20 cellular contexts compared by ENCODE assay signal in genomic region chr3:24363242-24363641, GRCh38.
DNase-seq lines count a peak whose midpoint lies in the region; ATAC-seq, FAIRE-seq and TF ChIP-seq lines count a peak whose summit lies in the region.
"Had no signal": no experiment of that assay in that cellular context is flagged by ENCODE, and none has a peak within 500 bp of the region (broad histone marks: within the 10 kb centered on the region; RNA-seq: fewer than 3 reads in every experiment).

No MANE protein-coding gene starts in this region.

- no peaks in the 10 kb centered on the region for H3K36me3 ChIP-seq in adipocyte (ENCODE audit: control insufficient read depth, insufficient read depth, low read length, severe bottlenecking)
- no peaks in the 10 kb centered on the region for H3K36me3 ChIP-seq in kidney (ENCODE audit: control insufficient read depth in 1 of 2, insufficient read depth in 2 of 2, low read length in 2 of 2)
- H3K36me3 ChIP-seq: cardiac muscle cell had no signal

- H3K4me1 ChIP-seq in adipocyte (ENCODE audit: control insufficient read depth, insufficient read depth, low read length) (peaks cover 47% of the 10 kb centered on the region), kidney (ENCODE audit: control insufficient read depth in 1 of 2, insufficient read depth in 1 of 2, low read depth in 1 of 2, low read length in 2 of 2) (peaks cover 9 to 36% of the 10 kb centered on the region in 2 donors), foreskin keratinocyte (peaks cover 16% of the 10 kb centered on the region), H9 (ENCODE audit: insufficient read depth, low read length) (peaks cover 3% of the 10 kb centered on the region; the same call in 1 of the 2 replicates)

- no peak overlapping the region for H3K18ac ChIP-seq in H9 (ENCODE audit: insufficient read length, low read depth, low read length)

- H3K36me3 Mint-ChIP-seq in H9 (ENCODE audit: insufficient read depth in 1 of 3, low read depth in 3 of 3): no peaks in the 10 kb centered on the region
- H3K36me3 Mint-ChIP-seq: activated naive CD4-positive, alpha-beta T cell treated with anti-CD3 and anti-CD28 coated beads, Interleukin-2, amount 10 ng/mL, durations not matched to agents 7 days and 5 days; T-cell had no signal

- H3K9me3 ChIP-seq in adipocyte (ENCODE audit: control insufficient read depth, low read length) (no peaks in the 10 kb centered on the region), kidney (ENCODE audit: control insufficient read depth in 1 of 2, low read length in 2 of 2) (no peaks in the 10 kb centered on the region), H9 (ENCODE audit: control insufficient read depth, low read depth, low read length) (no peaks in the 10 kb centered on the region)

- no peaks in the 10 kb centered on the region for H3K79me1 ChIP-seq in H9 (ENCODE audit: insufficient read depth, low read depth, low read length, poor library complexity, severe bottlenecking)

- H3T11ph ChIP-seq in H9 (ENCODE audit: low read length): no peak overlapping the region

- H2BK15ac ChIP-seq in H9 (ENCODE audit: low read depth, low read length): no peak overlapping the region

- H3K23me2 ChIP-seq in H9 (ENCODE audit: insufficient read length, low read depth, low read length, poor library complexity, severe bottlenecking): no peaks in the 10 kb centered on the region

- no peak overlapping the region for H2AK5ac ChIP-seq in H9 (ENCODE audit: insufficient read length, low read length)

- H2BK20ac ChIP-seq in H9 (ENCODE audit: low read depth, low read length, poor library complexity, severe bottlenecking): no peak overlapping the region

- H3K79me2 ChIP-seq in H9 (ENCODE audit: insufficient read depth, low read length): no peaks in the 10 kb centered on the region

- intact Hi-C loops in kidney (cut with DNase I): no loop called here

- H2BK5ac ChIP-seq in H9 (ENCODE audit: insufficient read length, low read length): no peak overlapping the region

- no peak overlapping the region for H2BK120ac ChIP-seq in H9 (ENCODE audit: low read depth, low read length, poor library complexity, severe bottlenecking)

- H3K56ac ChIP-seq in H9 (ENCODE audit: insufficient read length, low read depth, low read length): no peak overlapping the region

- H3K9ac ChIP-seq in adipocyte (ENCODE audit: low read length) (peak overlapping the region; percentile 31), kidney (ENCODE audit: low read length in 2 of 2) (no peak overlapping the region), H9 (ENCODE audit: extremely low read depth, insufficient read length, low read length) (no peak overlapping the region)

- H3K4me3 ChIP-seq in adipocyte (ENCODE audit: low read length) (no peak overlapping the region), kidney (ENCODE audit: low read length in 2 of 2) (no peak overlapping the region), retinal pigment epithelial cell (ENCODE audit: low read length) (no peak overlapping the region)
- H3K4me3 ChIP-seq: cardiac muscle cell had no signal

- no peak overlapping the region for H2BK12ac ChIP-seq in H9 (ENCODE audit: insufficient read length, low read depth, low read length)

- H3K27ac Mint-ChIP-seq in H9: no peak overlapping the region
- H3K27ac Mint-ChIP-seq: activated naive CD4-positive, alpha-beta T cell treated with anti-CD3 and anti-CD28 coated beads, Interleukin-2, amount 10 ng/mL, durations not matched to agents 7 days and 5 days; endodermal cell; naive B cell; T-cell had no signal

- H3K27me3 Mint-ChIP-seq in H9 (ENCODE audit: low read depth): no peaks in the 10 kb centered on the region
- H3K27me3 Mint-ChIP-seq: activated naive CD4-positive, alpha-beta T cell treated with anti-CD3 and anti-CD28 coated beads, Interleukin-2, amount 10 ng/mL, durations not matched to agents 7 days and 5 days; naive B cell; T-cell had no signal

- peak; percentile 81 for FAIRE-seq in kidney (lab: Jason Lieb, UNC)
- no peak for FAIRE-seq in RCC 7860 (lab: Jason Lieb, UNC)

- H2AFZ ChIP-seq in H9 (ENCODE audit: low read length): no peak overlapping the region

- no peaks in the 10 kb centered on the region for H4K20me1 ChIP-seq in H9 (ENCODE audit: control insufficient read depth, insufficient read depth, insufficient read length)

- ATAC-seq in foreskin keratinocyte: no peak
- ATAC-seq: HCT116, T-cell had no signal

- no peak overlapping the region for H3K4me2 ChIP-seq in H9 (ENCODE audit: insufficient read depth, insufficient read length, low read length)

- H4K5ac ChIP-seq in H9 (ENCODE audit: insufficient read length, low read depth, low read length): no peak overlapping the region

- TF ChIP-seq CTCF in kidney (IDR thresholded peaks at IDR 0.05; ENCODE audit: borderline replicate concordance, extremely low read depth, insufficient read depth): no peak
- no peak for TF ChIP-seq CTCF in retinal pigment epithelial cell (conservative IDR thresholded peaks at IDR 0.05; ENCODE audit: low read depth, low read length)
- TF ChIP-seq CTCF in foreskin keratinocyte (conservative IDR thresholded peaks at IDR 0.05): no peak
- TF ChIP-seq CTCF in H9 (conservative IDR thresholded peaks at IDR 0.05): no peak

- DNase-seq in EH (ENCODE audit: low read depth) (peak; percentile 68), adipocyte (ENCODE audit: low read depth) (peak; percentile 47), kidney (no peak), retinal pigment epithelial cell (ENCODE audit: low read depth) (peak; percentile 46), SK-N-DZ (ENCODE audit: low spot score) (no peak), foreskin keratinocyte (no peak), RCC 7860 (ENCODE audit: low spot score) (no peak), H9 (no peak)
- DNase-seq: activated naive CD4-positive, alpha-beta T cell treated with anti-CD3 and anti-CD28 coated beads, Interleukin-2, amount 10 ng/mL, durations not matched to agents 7 days and 5 days; DMS153; endodermal cell; glutamatergic neuron; islet precursor cell; KBM-7; naive B cell; NCI-H1436; stimulated activated CD4-positive, alpha-beta T cell treated with anti-CD3 and anti-CD28 coated beads, Interleukin-2, amount 100 ng/mL, for 48 hours; T-cell had no signal

- no peaks in the 10 kb centered on the region for H3K9me3 Mint-ChIP-seq in H9
- H3K9me3 Mint-ChIP-seq: activated naive CD4-positive, alpha-beta T cell treated with anti-CD3 and anti-CD28 coated beads, Interleukin-2, amount 10 ng/mL, durations not matched to agents 7 days and 5 days; endodermal cell; naive B cell; T-cell had no signal

- H4K91ac ChIP-seq in H9 (ENCODE audit: insufficient read length, low read depth, low read length): no peak overlapping the region

- no peak overlapping the region for H4K8ac ChIP-seq in H9 (replicated peaks; ENCODE audit: insufficient read length, low read depth, low read length)

- H3K4me1 Mint-ChIP-seq in H9: peaks cover 17 to 32% of the 10 kb centered on the region in 2 experiments
- H3K4me1 Mint-ChIP-seq: activated naive CD4-positive, alpha-beta T cell treated with anti-CD3 and anti-CD28 coated beads, Interleukin-2, amount 10 ng/mL, durations not matched to agents 7 days and 5 days; naive B cell; T-cell had no signal

- H3K27ac ChIP-seq in kidney (ENCODE audit: low read depth in 2 of 2, low read length in 2 of 2) (peak overlapping the region; percentile 2 to 52), foreskin keratinocyte (no peak overlapping the region), H9 (ENCODE audit: insufficient read length, low read depth, low read length) (no peak overlapping the region)
- H3K27ac ChIP-seq: cardiac muscle cell had no signal

- H3K14ac ChIP-seq in H9 (ENCODE audit: insufficient read depth, low read length): no peak overlapping the region

- no CpG with 5 or more reads among the region's 1 CpG for WGBS in H9 (ENCODE audit: extremely low coverage, insufficient read length, low lambda C conversion rate)

- no peak overlapping the region for H3K4me3 Mint-ChIP-seq in H9
- H3K4me3 Mint-ChIP-seq: activated naive CD4-positive, alpha-beta T cell treated with anti-CD3 and anti-CD28 coated beads, Interleukin-2, amount 10 ng/mL, durations not matched to agents 7 days and 5 days; endodermal cell; naive B cell; T-cell had no signal

- no peak overlapping the region for H3K4ac ChIP-seq in H9 (ENCODE audit: low read depth, low read length)

- no peak overlapping the region for H3K23ac ChIP-seq in H9 (ENCODE audit: insufficient read length, low read depth, low read length)

- no peaks in the 10 kb centered on the region for H3K27me3 ChIP-seq in adipocyte (replicated peaks; ENCODE audit: control insufficient read depth, insufficient read depth, low read length)
- H3K27me3 ChIP-seq in foreskin keratinocyte: no peaks in the 10 kb centered on the region
- no peaks in the 10 kb centered on the region for H3K27me3 ChIP-seq in H9 (ENCODE audit: insufficient read depth, low read length)
- H3K27me3 ChIP-seq: cardiac muscle cell had no signal

Comparison
In these comparisons a context has a peak if more than half of its experiments do, and no peak if none do; other contexts are left out.
1. DNase-seq: peak in EH (single experiment), adipocyte (single experiment) and retinal pigment epithelial cell (single experiment); none in kidney (single experiment), SK-N-DZ (single experiment), foreskin keratinocyte (0 of 2), RCC 7860 (single experiment) and H9 (single experiment).
2. H3K27ac ChIP-seq: peak in kidney (2 of 2); none in foreskin keratinocyte (single experiment) and H9 (single experiment).